ENCODE assay signal across 9 cellular contexts in the genomic region with DNA sequence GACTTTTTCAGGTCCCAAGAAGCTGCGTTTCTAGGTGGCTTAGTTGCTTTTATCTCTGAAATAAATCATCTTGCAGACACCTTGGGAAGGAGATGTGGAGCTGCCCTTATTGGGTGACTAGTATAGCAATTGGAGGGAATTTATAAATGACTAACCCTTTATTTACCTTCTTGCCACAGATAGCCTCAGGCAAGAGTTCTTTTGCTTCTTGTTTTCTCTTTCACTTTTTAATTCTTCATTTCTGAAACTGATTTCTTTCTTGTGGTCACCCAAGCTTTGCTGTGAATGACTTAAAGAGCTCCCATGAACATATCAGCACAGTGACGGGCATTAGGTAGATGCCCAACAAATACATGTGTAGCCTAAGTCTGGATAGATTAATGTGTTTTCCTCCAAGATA. TPM values are rescaled to one million over a fixed set of nuclear protein-coding genes. Genes with fewer than 3 reads are reported as not detected.
DNase-seq lines count a peak whose midpoint lies in the region; ATAC-seq, FAIRE-seq and TF ChIP-seq lines count a peak whose summit lies in the region.
"Had no signal": no experiment of that assay in that cellular context is flagged by ENCODE, and none has a peak within 500 bp of the region (broad histone marks: within the 10 kb centered on the region; RNA-seq: fewer than 3 reads in every experiment).

No MANE protein-coding gene starts in this region.

- no peaks in the 10 kb centered on the region for H3K9me3 ChIP-seq in keratinocyte (ENCODE audit: control insufficient read depth, low read depth, low read length)

- no peak overlapping the region for H3K27ac Mint-ChIP-seq in activated T-cell treated with anti-CD3 and anti-CD28 coated beads, Interleukin-2, amount 50 U/mL, for 24 hours

- peaks cover 3% of the 10 kb centered on the region for H3K79me2 ChIP-seq in keratinocyte (ENCODE audit: control insufficient read depth, insufficient read depth, low read length)

- no peaks in the 10 kb centered on the region for H3K4me1 Mint-ChIP-seq in activated T-cell treated with anti-CD3 and anti-CD28 coated beads, Interleukin-2, amount 50 U/mL, for 24 hours (ENCODE audit: low read depth)

- no peak overlapping the region for H3K4me3 Mint-ChIP-seq in activated T-cell treated with anti-CD3 and anti-CD28 coated beads, Interleukin-2, amount 50 U/mL, for 24 hours

- dilution Hi-C loops in keratinocyte (cut with MboI; ENCODE audit: extremely low pct_ligation_motif_present, low sequenced_read_pairs) = no loop called here

- H3K36me3 Mint-ChIP-seq in activated T-cell treated with anti-CD3 and anti-CD28 coated beads, Interleukin-2, amount 50 U/mL, for 24 hours (ENCODE audit: low read depth) = no peaks in the 10 kb centered on the region

- no peak overlapping the region for H3K4me3 ChIP-seq in keratinocyte (ENCODE audit: control insufficient read depth in 2 of 3, extremely low read depth in 1 of 3, insufficient read depth in 2 of 3, low read depth in 1 of 3, low read length in 3 of 3)

- ATAC-seq in GM19023 (IDR thresholded peaks at IDR 0.05; ENCODE audit: unreplicated experiment) = peak; percentile 96
- ATAC-seq in HG03521 (IDR thresholded peaks at IDR 0.05; ENCODE audit: unreplicated experiment) = peak; percentile 90

- peaks cover 44% of the 10 kb centered on the region for H3K4me1 ChIP-seq in keratinocyte (ENCODE audit: control insufficient read depth, extremely low read depth, insufficient read depth, low read length)

- no peaks in the 10 kb centered on the region for H3K27me3 ChIP-seq in keratinocyte (ENCODE audit: control insufficient read depth, extremely low read depth, insufficient read depth, low read length)

- H3K9ac ChIP-seq in keratinocyte (ENCODE audit: control insufficient read depth, extremely low read depth, insufficient read depth, low read length) = peak overlapping the region; percentile 66

- H3K27me3 Mint-ChIP-seq in activated T-cell treated with anti-CD3 and anti-CD28 coated beads, Interleukin-2, amount 50 U/mL, for 24 hours = no peaks in the 10 kb centered on the region

- peak; percentile 82 for FAIRE-seq in keratinocyte (lab: Jason Lieb, UNC)

- H3K27ac ChIP-seq in keratinocyte (ENCODE audit: control insufficient read depth, insufficient read depth, low read length) = peak overlapping the region; percentile 98

- H3K4me2 ChIP-seq in keratinocyte (ENCODE audit: control insufficient read depth, extremely low read depth, insufficient read depth, low read depth, low read length) = peak overlapping the region; percentile 87

- H3K36me3 ChIP-seq in keratinocyte (ENCODE audit: control insufficient read depth in 2 of 2, extremely low read depth in 1 of 2, insufficient read depth in 2 of 2, low read length in 2 of 2) = peaks cover 0 to under 1% of the 10 kb centered on the region in 2 experiments

- H2AFZ ChIP-seq in keratinocyte (ENCODE audit: control insufficient read depth, low read length) = no peak overlapping the region

- TF ChIP-seq CTCF in keratinocyte (optimal IDR thresholded peaks at IDR 0.05 in 1 of 3, IDR thresholded peaks at IDR 0.05 in 1 of 3, conservative IDR thresholded peaks at IDR 0.05 in 1 of 3; ENCODE audit: extremely low read depth in 1 of 3, insufficient read depth in 2 of 3, low read length in 3 of 3) = no peak

- no peaks in the 10 kb centered on the region for H3K9me3 Mint-ChIP-seq in activated T-cell treated with anti-CD3 and anti-CD28 coated beads, Interleukin-2, amount 50 U/mL, for 24 hours

- no peaks in the 10 kb centered on the region for H4K20me1 ChIP-seq in keratinocyte (ENCODE audit: control insufficient read depth, extremely low read depth, insufficient read depth, low read length)

- H3K9me1 ChIP-seq in keratinocyte (ENCODE audit: control insufficient read depth, extremely low read depth, insufficient read depth, low read length) = no peaks in the 10 kb centered on the region

- DNase-seq in H4 (ENCODE audit: low spot score) = peak; percentile 65
- no peak for DNase-seq in keratinocyte (ENCODE audit: low read depth, low spot score)
- no peak for DNase-seq in foreskin melanocyte
- DNase-seq in DMS53 treated with DMSO at 0.1 percent for 48 hours (lab: John Stamatoyannopoulos, UW; ENCODE audit: unreplicated experiment) = no peak
- DNase-seq in activated T-cell treated with anti-CD3 and anti-CD28 coated beads, Interleukin-2, amount 50 U/mL, for 24 hours = no peak
- no peak for DNase-seq in activated effector memory CD4-positive, alpha-beta T cell treated with anti-CD3 and anti-CD28 coated beads, Interleukin-2, amount 50 U/mL, for 16 hours
- DNase-seq: retina had no signal

RNA-seq across cellular contexts. Expression of gene ADGRF4, which starts 3.0 kb away (rescaled TPM):
- 0.25 and 0.81 TPM in 2 replicates for total RNA-seq in H4 (2014; rRNA removed; shearing (Covaris generic))
- polyA plus RNA-seq in keratinocyte = 21.4 to 41.8 TPM (median 30.2 TPM) in 3 replicates
- polyA plus RNA-seq in keratinocyte (2011; ENCODE audit: low read depth) = 9.2 TPM
- polyA plus RNA-seq in keratinocyte (2011; cell fraction: cytosol; rRNA removed) = 14.8 and 29.6 TPM in 2 replicates
- polyA plus RNA-seq in keratinocyte (2011; cell fraction: nucleus; rRNA removed) = 54.8 and 63.6 TPM in 2 replicates
- 12.9 and 28.3 TPM in 2 replicates for polyA plus RNA-seq in keratinocyte (2012; ENCODE audit: low replicate concordance)
- polyA minus RNA-seq in keratinocyte = 7.8 to 41.8 TPM (median 36.4 TPM) in 3 replicates
- polyA minus RNA-seq in keratinocyte (2011; cell fraction: cytosol; rRNA and poly(A)+ RNA removed) = 12.9 TPM
- polyA minus RNA-seq in keratinocyte (2011; cell fraction: nucleus; rRNA and poly(A)+ RNA removed) = 33.9 and 55.4 TPM in 2 replicates
